In genomic region chr10:11145498-11145855, GRCh38 we compare ENCODE assay signal across 7 cellular contexts.
DNase-seq lines count a peak whose midpoint lies in the region; ATAC-seq and TF ChIP-seq lines count a peak whose summit lies in the region.

No MANE protein-coding gene starts in this region.

- no peaks in the 10 kb centered on the region for H3K36me3 ChIP-seq in gastroesophageal sphincter
- H3K36me3 ChIP-seq in breast epithelium: no peaks in the 10 kb centered on the region

- H3K27me3 ChIP-seq in gastroesophageal sphincter (no peaks in the 10 kb centered on the region), breast epithelium (no peaks in the 10 kb centered on the region)

- no peak overlapping the region for H3K4me3 Mint-ChIP-seq in WTC11

- POLR2A ChIA-PET in WTC11 (lab: Charles Lee): no interaction called here

- no peak for TF ChIP-seq POLR2A in gastroesophageal sphincter (IDR thresholded peaks at IDR 0.05)
- no peak for TF ChIP-seq POLR2A in breast epithelium (IDR thresholded peaks at IDR 0.05)

- 29 to 81% methylated on average over 2 to 3 of the region's 3 CpGs for WGBS in gastroesophageal sphincter (ENCODE audit: low coverage in 1 of 2), 2 donors

- CTCF ChIA-PET in WTC11 (lab: Charles Lee): interaction anchor here (0.9 to 2.0 kb wide), 4 partner anchors 18 to 125 kb away, joined by 3 to 14 read pairs (median 4); no protein-coding TSS in a partner anchor

- H3K27me3 Mint-ChIP-seq in WTC11 (ENCODE audit: low read depth): no peaks in the 10 kb centered on the region

- no peak for TF ChIP-seq EP300 in gastroesophageal sphincter (IDR thresholded peaks at IDR 0.05)

- H3K27ac ChIP-seq in gastroesophageal sphincter (no peak overlapping the region), breast epithelium (no peak overlapping the region)

- DNase-seq in WTC11 (ENCODE audit: low spot score): no peak
- peak; percentile 14 to 81 (median 68) for DNase-seq in stimulated activated naive CD4-positive, alpha-beta T cell (lab: John Stamatoyannopoulos, UW)
- DNase-seq in breast epithelium (ENCODE audit: low spot score in 2 of 2): no peak
- DNase-seq in SW480 (ENCODE audit: low spot score): no peak

- no peaks in the 10 kb centered on the region for H3K36me3 Mint-ChIP-seq in WTC11

- peak overlapping the region; percentile 86 for H3K27ac Mint-ChIP-seq in WTC11

- H3K4me1 Mint-ChIP-seq in WTC11: peaks cover 88% of the 10 kb centered on the region

- peaks cover 18 to 73% (median 25%) of the 10 kb centered on the region in 3 donors for H3K4me1 ChIP-seq in gastroesophageal sphincter
- no peaks in the 10 kb centered on the region for H3K4me1 ChIP-seq in breast epithelium

- H3K4me3 ChIP-seq in gastroesophageal sphincter (no peak overlapping the region), breast epithelium (no peak overlapping the region)

- intact Hi-C loops in breast epithelium (cut with DNase I; ENCODE audit: low total_unique reads): no loop called here

- ATAC-seq in GM19455 (IDR thresholded peaks at IDR 0.05; ENCODE audit: unreplicated experiment): peak; percentile 94
- ATAC-seq in HG03280 (IDR thresholded peaks at IDR 0.05; ENCODE audit: unreplicated experiment): peak; percentile 79
- peak; percentile 51 for ATAC-seq in WTC11
- ATAC-seq in gastroesophageal sphincter: peak; percentile 36

- TF ChIP-seq CTCF in WTC11 (IDR thresholded peaks at IDR 0.05) (no peak), gastroesophageal sphincter (IDR thresholded peaks at IDR 0.05) (no peak), breast epithelium (IDR thresholded peaks at IDR 0.05) (no peak)

- no peaks in the 10 kb centered on the region for H3K9me3 ChIP-seq in gastroesophageal sphincter
- no peaks in the 10 kb centered on the region for H3K9me3 ChIP-seq in breast epithelium

- H3K9me3 Mint-ChIP-seq in WTC11: peaks cover 8% of the 10 kb centered on the region

TF ChIP-seq in WTC11, 78 proteins besides CTCF, POLR2A, EP300 and RAD21 (continues in another document):
- TF ChIP-seq FOXP4 (CRISPR knock-in tag; IDR thresholded peaks at IDR 0.05) (no peak), ZNF121 (CRISPR knock-in tag; IDR thresholded peaks at IDR 0.05) (no peak), MXD4 (CRISPR knock-in tag; IDR thresholded peaks at IDR 0.05; ENCODE audit: borderline replicate concordance) (no peak), TEAD4 (CRISPR knock-in tag; IDR thresholded peaks at IDR 0.05) (no peak), ELF4 (CRISPR knock-in tag; IDR thresholded peaks at IDR 0.05; ENCODE audit: low read depth) (no peak), ZNF232 (CRISPR knock-in tag; IDR thresholded peaks at IDR 0.05) (no peak), ZNF281 (CRISPR knock-in tag; IDR thresholded peaks at IDR 0.05) (no peak), MAX (CRISPR knock-in tag; IDR thresholded peaks at IDR 0.05) (no peak), EMX1 (CRISPR knock-in tag; IDR thresholded peaks at IDR 0.05) (no peak), USF2 (CRISPR knock-in tag; IDR thresholded peaks at IDR 0.05) (no peak), GABPB1 (CRISPR knock-in tag; IDR thresholded peaks at IDR 0.05) (no peak), TCF7 (CRISPR knock-in tag; IDR thresholded peaks at IDR 0.05; ENCODE audit: low read depth) (no peak), NR3C1 (CRISPR knock-in tag; conservative IDR thresholded peaks at IDR 0.05; ENCODE audit: low read depth) (no peak), ZNF532 (CRISPR knock-in tag; IDR thresholded peaks at IDR 0.05; ENCODE audit: borderline replicate concordance) (no peak), PREB (CRISPR knock-in tag; IDR thresholded peaks at IDR 0.05; ENCODE audit: borderline replicate concordance) (no peak)

Comparison
In these comparisons a context has a peak if more than half of its experiments do, and no peak if none do; other contexts are left out.
1. ATAC-seq: peak in every context shown above with its lines; median percentile 94 in GM19455; 79 in HG03280; 51 in WTC11; 36 in gastroesophageal sphincter.
2. DNase-seq: peak in stimulated activated naive CD4-positive, alpha-beta T cell (6 of 6); none in WTC11 (single experiment), breast epithelium (0 of 2) and SW480 (single experiment).